In the genomic region with DNA sequence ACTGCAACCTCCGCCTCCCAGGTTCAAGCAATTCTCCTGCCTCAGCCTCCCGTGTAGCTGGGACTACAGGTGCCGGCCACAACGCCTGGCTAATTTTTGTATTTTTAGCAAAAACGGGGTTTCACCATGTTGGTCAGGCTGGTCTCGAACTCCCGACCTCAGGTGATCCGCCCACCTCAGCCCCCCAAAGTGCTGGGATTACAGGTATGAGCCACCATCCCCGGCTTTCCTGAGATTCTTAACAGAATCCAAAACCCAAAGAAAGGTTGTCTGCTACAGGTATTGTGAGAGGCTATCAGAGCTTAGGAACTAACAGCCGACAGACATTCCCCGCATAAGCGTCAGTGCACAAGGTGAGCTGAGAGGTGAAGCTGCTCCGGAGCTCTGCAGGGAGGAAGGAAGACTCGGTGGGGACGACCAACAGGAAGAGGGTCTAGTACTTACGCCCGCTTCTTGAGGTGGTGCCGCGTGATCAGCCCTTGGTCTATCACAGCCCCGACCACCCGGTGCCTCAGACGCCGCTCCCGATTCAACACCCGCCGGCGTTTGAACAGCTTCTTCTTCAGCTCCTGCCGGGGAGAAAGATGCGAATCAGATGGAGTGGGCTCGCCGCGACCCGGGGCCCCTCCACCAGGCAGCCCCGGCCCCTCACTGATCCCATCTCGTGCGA, we compare ENCODE assay signal across 8 cellular contexts. TPM values are rescaled to one million over a fixed set of nuclear protein-coding genes. Genes with fewer than 3 reads are reported as not detected.
DNase-seq lines count a peak whose midpoint lies in the region; ATAC-seq and TF ChIP-seq lines count a peak whose summit lies in the region.

No MANE protein-coding gene starts in this region.

- H3K27me3 ChIP-seq in parathyroid adenoma (ENCODE audit: control insufficient read depth, insufficient read depth, low read length): no peaks in the 10 kb centered on the region

- H3K4me3 ChIP-seq in parathyroid adenoma (ENCODE audit: low read depth, low read length): peak overlapping the region; percentile 75

- ATAC-seq in GM19023 (IDR thresholded peaks at IDR 0.05; ENCODE audit: unreplicated experiment) (peak; percentile 43), HG03159 (IDR thresholded peaks at IDR 0.05; ENCODE audit: unreplicated experiment) (peak; percentile 45)

- TF ChIP-seq CTCF in CD14-positive monocyte (IDR thresholded peaks at IDR 0.05) (no peak), glutamatergic neuron (IDR thresholded peaks at IDR 0.05; ENCODE audit: partially characterized antibody, unreplicated experiment) (no peak), parathyroid adenoma (IDR thresholded peaks at IDR 0.05) (no peak)

- H3K27me3 Mint-ChIP-seq in CD14-positive monocyte (ENCODE audit: low read depth in 3 of 3) (no peaks in the 10 kb centered on the region), glutamatergic neuron (ENCODE audit: unreplicated experiment) (peaks cover 4% of the 10 kb centered on the region)

- no peak for DNase-seq in CD14-positive monocyte (ENCODE audit: low spot score)
- DNase-seq in NCI-H69 (lab: John Stamatoyannopoulos, UW): peak; percentile 87
- peak; percentile 53 for DNase-seq in activated gamma-delta T cell treated with Interleukin-2 at 50 U/mL for 16 hours
- peak; percentile 73 for DNase-seq in glutamatergic neuron
- no peak for DNase-seq in KBM-7

- H3K27ac Mint-ChIP-seq in CD14-positive monocyte (peak overlapping the region; percentile 80 to 94 (median 93)), glutamatergic neuron (ENCODE audit: unreplicated experiment) (peak overlapping the region; percentile 64)

- H3K36me3 Mint-ChIP-seq in CD14-positive monocyte (peaks cover 14 to 36% of the 10 kb centered on the region in 2 donors), glutamatergic neuron (ENCODE audit: unreplicated experiment) (no peaks in the 10 kb centered on the region)

- peaks cover 40% of the 10 kb centered on the region for H3K4me1 Mint-ChIP-seq in CD14-positive monocyte
- H3K4me1 Mint-ChIP-seq in glutamatergic neuron (ENCODE audit: low read depth, unreplicated experiment): peaks cover 7% of the 10 kb centered on the region

- no peaks in the 10 kb centered on the region for H3K9me3 Mint-ChIP-seq in CD14-positive monocyte
- peaks cover 13% of the 10 kb centered on the region for H3K9me3 Mint-ChIP-seq in glutamatergic neuron (ENCODE audit: unreplicated experiment)

- H3K9me3 ChIP-seq in parathyroid adenoma (ENCODE audit: control insufficient read depth, low read length): no peaks in the 10 kb centered on the region

- H3K27ac ChIP-seq in parathyroid adenoma: peak overlapping the region; percentile 70

- H3K4me3 Mint-ChIP-seq in CD14-positive monocyte (peak overlapping the region; percentile 92 to 97), glutamatergic neuron (ENCODE audit: unreplicated experiment) (peak overlapping the region; percentile 96)

- H3K36me3 ChIP-seq in parathyroid adenoma (ENCODE audit: control insufficient read depth, insufficient read depth, low read length): no peaks in the 10 kb centered on the region

- no peaks in the 10 kb centered on the region for H3K79me2 ChIP-seq in parathyroid adenoma

- in situ Hi-C loops in KBM-7 (cut with MboI; ENCODE audit: low pct_unique_long_range_greater_than_20kb, low sequenced_read_pairs): no loop called here

- H3K4me1 ChIP-seq in parathyroid adenoma: no peaks in the 10 kb centered on the region

- H2AFZ ChIP-seq in parathyroid adenoma: peak overlapping the region; percentile 75

- no peak overlapping the region for H3K9ac ChIP-seq in parathyroid adenoma

- peak overlapping the region; percentile 86 for H3K4me2 ChIP-seq in parathyroid adenoma (ENCODE audit: low read length)

- intact Hi-C loops in CD14-positive monocyte (cut with micrococcal nuclease): loop anchor here in 1 of 2 donors (2.0 kb wide), 1 partner anchor 14 kb away; a partner anchor contains a TSS

RNA-seq across cellular contexts. Expression of a gene that starts 0.5 kb away (rescaled TPM):
- polyA plus RNA-seq in CD14-positive monocyte: 10 to 100 TPM; 74.6 to 78.2 TPM
- 73.6 TPM for total RNA-seq in glutamatergic neuron (ENCODE audit: unreplicated experiment)

RNA-seq across cellular contexts. Expression of a gene that starts 0.6 kb away (rescaled TPM):
- polyA plus RNA-seq in CD14-positive monocyte: 1 to 10 TPM in 1 of 2 donors, under 1 TPM in 1; 0.73 to 1.4 TPM
- 15.7 TPM for total RNA-seq in glutamatergic neuron (ENCODE audit: unreplicated experiment)

RNA-seq across cellular contexts. Expression of a gene that starts 6.9 kb away (rescaled TPM):
- 1 to 10 TPM; 7.2 to 7.9 TPM for polyA plus RNA-seq in CD14-positive monocyte
- total RNA-seq in glutamatergic neuron (ENCODE audit: unreplicated experiment): 5.7 TPM

RNA-seq across cellular contexts. Expression of a gene that starts 7.5 kb away (rescaled TPM):
- polyA plus RNA-seq in CD14-positive monocyte: 1 to 10 TPM; 1.9 to 2.9 TPM
- 4.6 TPM for total RNA-seq in glutamatergic neuron (ENCODE audit: unreplicated experiment)

RNA-seq across cellular contexts. Expression of a gene that starts 11.4 kb away (rescaled TPM):
- 10 to 100 TPM in 1 of 2 donors, 1 to 10 TPM in 1; 9.9 to 16.0 TPM for polyA plus RNA-seq in CD14-positive monocyte
- 20.9 TPM for total RNA-seq in glutamatergic neuron (ENCODE audit: unreplicated experiment)

Comparison
In these comparisons a context has a peak if more than half of its experiments do, and no peak if none do; other contexts are left out.
1. DNase-seq: peak in NCI-H69 (single experiment), activated gamma-delta T cell treated with Interleukin-2 at 50 U/mL for 16 hours (single experiment) and glutamatergic neuron (single experiment); none in CD14-positive monocyte (single experiment) and KBM-7 (single experiment).